ENCODE assay signal across 15 cellular contexts in the genomic region with DNA sequence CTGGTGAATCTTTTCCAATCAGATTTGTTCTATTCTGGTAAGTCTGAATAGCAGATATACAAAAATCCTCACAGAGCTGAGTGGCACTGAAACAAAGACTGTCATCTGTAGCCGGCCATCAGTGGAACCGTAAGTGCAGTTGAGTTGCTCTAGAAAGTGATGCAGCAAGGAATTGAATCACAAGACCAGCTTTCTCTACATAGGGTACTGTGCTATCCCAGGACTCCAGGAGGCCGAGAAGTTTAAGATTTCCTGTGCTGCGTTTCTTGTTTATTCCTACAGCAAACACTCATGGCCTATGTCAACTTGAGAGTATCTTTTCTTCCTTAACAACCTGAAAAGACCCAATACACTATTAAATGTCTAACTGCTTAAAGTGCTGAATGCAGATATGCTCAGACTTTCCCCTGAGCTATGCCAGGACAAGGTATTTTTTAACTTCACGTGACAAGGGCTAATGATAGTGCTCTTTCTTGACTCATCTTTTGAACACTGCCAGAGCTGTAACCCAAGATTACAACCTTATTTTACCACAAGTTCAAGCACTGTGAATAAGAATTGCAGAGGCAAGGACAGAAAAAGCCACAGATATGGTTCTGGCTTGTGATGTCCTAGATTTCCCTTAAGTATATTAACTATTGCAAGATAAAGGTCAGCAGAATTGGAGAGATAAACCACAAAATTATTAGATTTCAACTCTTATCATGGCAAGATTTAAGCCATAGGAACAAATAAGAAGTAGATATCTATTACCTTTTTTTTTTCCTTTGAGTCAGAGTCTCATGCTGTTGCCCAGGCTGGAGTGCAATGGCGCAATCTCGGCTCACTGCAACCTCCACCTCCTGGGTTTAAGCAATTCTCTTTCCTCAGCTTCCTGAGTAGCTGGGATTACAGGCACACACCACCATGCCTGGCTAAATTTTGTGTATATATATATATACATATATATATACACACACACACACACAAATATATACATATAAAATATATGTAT.
A peak's percentile ranks its signal among the peaks of the same experiment; 100 is the strongest.
DNase-seq lines count a peak whose midpoint lies in the region; ATAC-seq and TF ChIP-seq lines count a peak whose summit lies in the region.
"Had no signal": no experiment of that assay in that cellular context is flagged by ENCODE, and none has a peak within 500 bp of the region (broad histone marks: within the 10 kb centered on the region; RNA-seq: fewer than 3 reads in every experiment).

No MANE protein-coding gene starts in this region.

- peaks cover 3% of the 10 kb centered on the region for H3K9me3 Mint-ChIP-seq in chondrocyte (ENCODE audit: low read depth)
- H3K9me3 Mint-ChIP-seq: activated CD4-positive, alpha-beta memory T cell treated with anti-CD3 and anti-CD28 coated beads for 36 hours; activated T-helper 2 cell treated with anti-CD3 and anti-CD28 coated beads, Interferon-gamma antibody, Interleukin-2, Interleukin-4, amounts not matched to agents 10 μg/mL and 5 μg/mL and 100 μg/mL, durations not matched to agents 14 hours and 24 hours and 36 hours; memory B cell had no signal

- peak overlapping the region in 1 of 2 donors; percentile 41 for H3K27ac ChIP-seq in left lung

- no peak overlapping the region for H3K4me3 Mint-ChIP-seq in chondrocyte (ENCODE audit: unreplicated experiment)
- H3K4me3 Mint-ChIP-seq: activated CD4-positive, alpha-beta memory T cell treated with anti-CD3 and anti-CD28 coated beads for 36 hours; memory B cell had no signal

- H3K4me3 ChIP-seq in left lung = no peak overlapping the region

- ATAC-seq in left lung = peak; percentile 19
- ATAC-seq in GM18498 (IDR thresholded peaks at IDR 0.05; ENCODE audit: unreplicated experiment) = no peak

- H3K36me3 Mint-ChIP-seq in chondrocyte (ENCODE audit: low read depth) = no peaks in the 10 kb centered on the region
- H3K36me3 Mint-ChIP-seq: activated CD4-positive, alpha-beta memory T cell treated with anti-CD3 and anti-CD28 coated beads for 36 hours; memory B cell had no signal

- H3K27me3 ChIP-seq in left lung = no peaks in the 10 kb centered on the region

- H3K27me3 Mint-ChIP-seq in chondrocyte (ENCODE audit: low read depth) = no peaks in the 10 kb centered on the region
- H3K27me3 Mint-ChIP-seq: activated CD4-positive, alpha-beta memory T cell treated with anti-CD3 and anti-CD28 coated beads for 36 hours; memory B cell had no signal

- no peaks in the 10 kb centered on the region for H3K9me3 ChIP-seq in left lung

- no peaks in the 10 kb centered on the region for H3K36me3 ChIP-seq in left lung

- in situ Hi-C loops in ACHN (cut with HindIII; ENCODE audit: low pct_ligation_motif_present, low pct_unique_long_range_greater_than_20kb, low sequenced_read_pairs) = no loop called here

- H3K4me1 ChIP-seq in left lung = no peaks in the 10 kb centered on the region

- H3K4me1 Mint-ChIP-seq in chondrocyte (ENCODE audit: low read depth) = peaks cover 36% of the 10 kb centered on the region
- H3K4me1 Mint-ChIP-seq: memory B cell had no signal

- intact Hi-C loops in left lung (cut with DNase I) = no loop called here

- peak; percentile 30 for DNase-seq in ACHN
- DNase-seq in LHCN-M2 (ENCODE audit: low read depth) = peak; percentile 85
- no peak for DNase-seq in chondrocyte (ENCODE audit: low spot score)
- no peak for DNase-seq in left lung
- DNase-seq in EL = no peak
- no peak for DNase-seq in HT-29 (ENCODE audit: low spot score)
- no peak for DNase-seq in activated naive CD4-positive, alpha-beta T cell treated with anti-CD3 and anti-CD28 coated beads, Interleukin-2, amount 50 U/mL, for 16 hours
- DNase-seq: activated CD4-positive, alpha-beta memory T cell treated with anti-CD3 and anti-CD28 coated beads for 36 hours; central memory CD4-positive, alpha-beta T cell; DMS53; NCI-H1092 treated with DMSO at 0.1 percent for 48 hours; NK-92 treated with Interleukin-12 subunit alpha and Interleukin-12 subunit beta, amount 100 ng/mL, for 24 hours had no signal

- no peak for TF ChIP-seq CTCF in chondrocyte (IDR thresholded peaks at IDR 0.05)
- no peak for TF ChIP-seq CTCF in left lung (IDR thresholded peaks at IDR 0.05)

- H3K27ac Mint-ChIP-seq in chondrocyte (ENCODE audit: unreplicated experiment) = peak overlapping the region; percentile 49
- H3K27ac Mint-ChIP-seq: activated CD4-positive, alpha-beta memory T cell treated with anti-CD3 and anti-CD28 coated beads for 36 hours; activated T-helper 2 cell treated with anti-CD3 and anti-CD28 coated beads, Interferon-gamma antibody, Interleukin-2, Interleukin-4, amounts not matched to agents 10 μg/mL and 5 μg/mL and 100 μg/mL, durations not matched to agents 14 hours and 24 hours and 36 hours; memory B cell had no signal

Comparison
In these comparisons a context has a peak if more than half of its experiments do, and no peak if none do; other contexts are left out.
1. DNase-seq: peak in ACHN (single experiment) and LHCN-M2 (single experiment); none in chondrocyte (single experiment), left lung (0 of 2), EL (single experiment), HT-29 (single experiment) and activated naive CD4-positive, alpha-beta T cell treated with anti-CD3 and anti-CD28 coated beads, Interleukin-2, amount 50 U/mL, for 16 hours (single experiment).